ENCODE assay signal across 25 cellular contexts in the genomic region with DNA sequence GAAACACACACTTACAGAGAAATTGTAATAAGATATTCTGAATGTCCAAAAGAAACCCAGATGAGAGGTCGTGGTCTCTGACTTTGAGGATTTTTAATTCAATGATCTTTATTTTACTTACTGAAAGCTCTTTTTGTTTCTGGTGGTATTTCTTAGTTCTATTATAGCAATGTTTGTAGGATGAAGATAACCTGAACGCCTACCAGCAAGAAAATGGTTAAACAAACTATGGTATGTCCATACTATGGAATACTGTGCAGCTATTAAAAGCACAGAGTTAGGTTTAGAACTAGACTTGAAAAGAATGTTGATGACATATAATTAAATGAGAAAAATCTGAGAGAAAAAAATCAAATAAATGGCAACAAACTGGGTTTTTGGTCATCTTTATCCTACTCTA.
DNase-seq lines count a peak whose midpoint lies in the region; ATAC-seq, FAIRE-seq and TF ChIP-seq lines count a peak whose summit lies in the region.
"Had no signal": no experiment of that assay in that cellular context is flagged by ENCODE, and none has a peak within 500 bp of the region (broad histone marks: within the 10 kb centered on the region; RNA-seq: fewer than 3 reads in every experiment).

No MANE protein-coding gene starts in this region.

- no peak overlapping the region for H3K27ac ChIP-seq in CD4-positive, alpha-beta memory T cell (ENCODE audit: low read depth, low read length)
- H3K27ac ChIP-seq: BLaER1 treated with 17β-estradiol and CSF1 and Interleukin-3, amounts not matched to agents 10 nM and 100 nM; KMS-11; PC-9 had no signal

- no peaks in the 10 kb centered on the region for H3K9me3 Mint-ChIP-seq in activated T-cell treated with anti-CD3 and anti-CD28 coated beads, Interleukin-2, amount 50 U/mL, for 72 hours
- peaks cover 0 to 4% (median 0%) of the 10 kb centered on the region in 8 donors for H3K9me3 Mint-ChIP-seq in CD4-positive, alpha-beta memory T cell
- H3K9me3 Mint-ChIP-seq in effector memory CD8-positive, alpha-beta T cell = no peaks in the 10 kb centered on the region

- H3K36me3 ChIP-seq in CD4-positive, alpha-beta memory T cell (ENCODE audit: insufficient read depth, low read length) = peaks cover 50% of the 10 kb centered on the region

- H3K36me3 Mint-ChIP-seq in activated T-cell treated with anti-CD3 and anti-CD28 coated beads, Interleukin-2, amount 50 U/mL, for 72 hours (ENCODE audit: insufficient read depth in 2 of 2) = peaks cover 22 to 53% of the 10 kb centered on the region in 2 donors
- H3K36me3 Mint-ChIP-seq in CD4-positive, alpha-beta memory T cell = peaks cover 64 to 83% of the 10 kb centered on the region in 2 donors
- peaks cover 84% of the 10 kb centered on the region for H3K36me3 Mint-ChIP-seq in effector memory CD8-positive, alpha-beta T cell (ENCODE audit: insufficient read depth)

- H3K4me3 ChIP-seq in CD4-positive, alpha-beta memory T cell (ENCODE audit: low read length in 2 of 2) = no peak overlapping the region
- H3K4me3 ChIP-seq: BLaER1 treated with 17β-estradiol and CSF1 and Interleukin-3, amounts not matched to agents 10 nM and 100 nM; PC-9 had no signal

- DNase-seq in activated T-cell treated with anti-CD3 and anti-CD28 coated beads, Interleukin-2, amount 50 U/mL, for 72 hours = no peak
- DNase-seq in activated T-cell treated with anti-CD3 and anti-CD28 coated beads, Interleukin-2, amount 50 U/mL, for 1 hour = no peak
- no peak for DNase-seq in CD4-positive, alpha-beta memory T cell
- DNase-seq in D721Med (ENCODE audit: insufficient read length, low spot score) (no peak), GM19238 (ENCODE audit: insufficient read length, low spot score) (no peak)
- DNase-seq in effector memory CD8-positive, alpha-beta T cell = no peak
- DNase-seq: ACHN, COR-L47, DMS 273 treated with DMSO at 0.1 percent for 48 hours, DMS79 treated with DMSO at 0.1 percent for 48 hours, IMR-90, NCI-H1092 treated with DMSO at 0.1 percent for 48 hours, NCI-H1436 treated with DMSO at 0.1 percent for 48 hours, NCI-H2029, NCI-H2227 treated with DMSO at 0.1 percent for 48 hours, NCI-H510A, NCI-H748 treated with DMSO at 0.1 percent for 48 hours, PC-9, RPMI8226, SHP77 had no signal

- peaks cover 81% of the 10 kb centered on the region for H3K4me1 ChIP-seq in CD4-positive, alpha-beta memory T cell (ENCODE audit: insufficient read depth, low read length)

- H3K9me3 ChIP-seq in CD4-positive, alpha-beta memory T cell (ENCODE audit: control insufficient read depth in 1 of 2, low read length in 2 of 2) = no peaks in the 10 kb centered on the region

- TF ChIP-seq CTCF in D721Med (IDR thresholded peaks at IDR 0.05; ENCODE audit: insufficient read depth, missing control alignments) = no peak

- no peaks in the 10 kb centered on the region for H3K27me3 Mint-ChIP-seq in activated T-cell treated with anti-CD3 and anti-CD28 coated beads, Interleukin-2, amount 50 U/mL, for 72 hours (ENCODE audit: low read depth)
- H3K27me3 Mint-ChIP-seq in CD4-positive, alpha-beta memory T cell = no peaks in the 10 kb centered on the region
- H3K27me3 Mint-ChIP-seq in effector memory CD8-positive, alpha-beta T cell = no peaks in the 10 kb centered on the region

- peak; percentile 6 for FAIRE-seq in D721Med (lab: Jason Lieb, UNC)
- FAIRE-seq: H54, HTR-8/SVneo had no signal

- H3K4me1 Mint-ChIP-seq in activated T-cell treated with anti-CD3 and anti-CD28 coated beads, Interleukin-2, amount 50 U/mL, for 72 hours (ENCODE audit: low read depth) = peaks cover 73% of the 10 kb centered on the region
- peaks cover 51 to 82% (median 65%) of the 10 kb centered on the region in 4 donors for H3K4me1 Mint-ChIP-seq in CD4-positive, alpha-beta memory T cell
- peaks cover 23 to 36% of the 10 kb centered on the region in 2 donors for H3K4me1 Mint-ChIP-seq in effector memory CD8-positive, alpha-beta T cell (ENCODE audit: low read depth in 2 of 2)

- peak overlapping the region; percentile 91 for H3K27ac Mint-ChIP-seq in activated T-cell treated with anti-CD3 and anti-CD28 coated beads, Interleukin-2, amount 50 U/mL, for 72 hours
- H3K27ac Mint-ChIP-seq in CD4-positive, alpha-beta memory T cell = peak overlapping the region in 5 of 7 donors; percentile 18 to 82 (median 67)
- H3K27ac Mint-ChIP-seq in effector memory CD8-positive, alpha-beta T cell = peak overlapping the region; percentile 30 to 91

- no peak for ATAC-seq in activated T-cell treated with anti-CD3 and anti-CD28 coated beads, Interleukin-2, amount 50 U/mL, for 72 hours (replicated peaks in 1 of 2)
- ATAC-seq in effector memory CD8-positive, alpha-beta T cell (replicated peaks) = no peak
- no peak for ATAC-seq in GM21381 (IDR thresholded peaks at IDR 0.05; ENCODE audit: unreplicated experiment)

- no peaks in the 10 kb centered on the region for H3K27me3 ChIP-seq in CD4-positive, alpha-beta memory T cell (ENCODE audit: insufficient read depth, low read length)
- H3K27me3 ChIP-seq: BLaER1 treated with 17β-estradiol and CSF1 and Interleukin-3, amounts not matched to agents 10 nM and 100 nM had no signal

- POLR2A ChIA-PET in CD4-positive, alpha-beta memory T cell (lab: Charles Lee; ENCODE audit: partially characterized antibody) = interaction anchor here (1.3 to 33.0 kb wide), 4 partner anchors 12 to 109 kb away, joined by 3 to 1352 read pairs (median 4); no protein-coding TSS in a partner anchor

- intact Hi-C loops in CD4-positive, alpha-beta memory T cell (cut with micrococcal nuclease) = no loop called here

- no peak overlapping the region for H3K4me3 Mint-ChIP-seq in activated T-cell treated with anti-CD3 and anti-CD28 coated beads, Interleukin-2, amount 50 U/mL, for 72 hours
- no peak overlapping the region for H3K4me3 Mint-ChIP-seq in CD4-positive, alpha-beta memory T cell
- H3K4me3 Mint-ChIP-seq in effector memory CD8-positive, alpha-beta T cell = no peak overlapping the region

- CTCF ChIA-PET in CD4-positive, alpha-beta memory T cell (lab: Charles Lee; ENCODE audit: partially characterized antibody) = interaction anchor here (0.8 to 9.3 kb wide), 12 partner anchors 14 to 110 kb away, joined by 3 to 104 read pairs (median 6); no protein-coding TSS in a partner anchor
